ENCODE assay signal across 1 cellular context in the genomic region with DNA sequence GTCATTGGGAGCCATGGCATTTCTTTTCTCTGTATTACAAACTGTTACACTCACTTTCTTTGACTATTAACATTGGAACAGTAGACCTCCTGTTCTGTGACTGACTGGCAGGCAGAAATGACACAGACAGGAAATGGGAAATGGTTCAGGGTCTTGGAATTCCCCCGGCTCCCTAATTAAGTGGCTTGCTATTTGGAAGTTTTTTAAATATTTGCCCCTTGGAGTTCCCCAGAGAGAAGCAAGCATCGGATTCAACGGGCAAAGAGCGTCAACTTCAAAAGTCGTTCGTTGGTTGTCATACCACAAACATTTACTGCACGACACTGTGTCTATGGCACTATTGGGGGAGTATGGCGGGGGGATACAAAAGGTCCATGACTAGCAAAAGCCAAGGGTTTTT.
TF ChIP-seq lines count a peak whose summit lies in the region.

No MANE protein-coding gene starts in this region.

TF ChIP-seq in IMR-90, 13 proteins besides CTCF, POLR2A, EP300 and RAD21 (continued from another document):
- TF ChIP-seq, protein P1, sequence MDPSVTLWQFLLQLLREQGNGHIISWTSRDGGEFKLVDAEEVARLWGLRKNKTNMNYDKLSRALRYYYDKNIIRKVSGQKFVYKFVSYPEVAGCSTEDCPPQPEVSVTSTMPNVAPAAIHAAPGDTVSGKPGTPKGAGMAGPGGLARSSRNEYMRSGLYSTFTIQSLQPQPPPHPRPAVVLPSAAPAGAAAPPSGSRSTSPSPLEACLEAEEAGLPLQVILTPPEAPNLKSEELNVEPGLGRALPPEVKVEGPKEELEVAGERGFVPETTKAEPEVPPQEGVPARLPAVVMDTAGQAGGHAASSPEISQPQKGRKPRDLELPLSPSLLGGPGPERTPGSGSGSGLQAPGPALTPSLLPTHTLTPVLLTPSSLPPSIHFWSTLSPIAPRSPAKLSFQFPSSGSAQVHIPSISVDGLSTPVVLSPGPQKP (IDR thresholded peaks at IDR 0.05; ENCODE audit: borderline replicate concordance, low read depth, low read length), result no peak
- TF ChIP-seq RCOR1 (IDR thresholded peaks at IDR 0.05; ENCODE audit: insufficient replicate concordance, low read length), result no peak
